In genomic region chr10:90862908-90863514, GRCh38 we compare ENCODE assay signal across 8 cellular contexts. TPM values are rescaled to one million over a fixed set of nuclear protein-coding genes. Genes with fewer than 3 reads are reported as not detected.
DNase-seq lines count a peak whose midpoint lies in the region; ATAC-seq and TF ChIP-seq lines count a peak whose summit lies in the region.

No MANE protein-coding gene starts in this region.

- no peaks in the 10 kb centered on the region for H3F3A ChIP-seq in Loucy (ENCODE audit: low read depth)

- H3K27me3 ChIP-seq in Loucy (ENCODE audit: insufficient read depth, low read length, poor library complexity, severe bottlenecking) (peaks cover 6% of the 10 kb centered on the region), osteoblast (ENCODE audit: insufficient read depth, low read length) (peaks cover 8% of the 10 kb centered on the region)

- ATAC-seq in HG03571 (IDR thresholded peaks at IDR 0.05; ENCODE audit: unreplicated experiment) (no peak), GM18511 (IDR thresholded peaks at IDR 0.05; ENCODE audit: unreplicated experiment) (no peak)

- DNase-seq in ELR (ENCODE audit: low read depth), result peak; percentile 64
- no peak for DNase-seq in coronary artery (ENCODE audit: low spot score)
- DNase-seq in osteoblast (ENCODE audit: insufficient read length, low spot score, missing footprints), result no peak
- no peak for DNase-seq in substantia nigra (lab: John Stamatoyannopoulos, UW)
- no peak for DNase-seq in NCI-H2227 (lab: John Stamatoyannopoulos, UW; ENCODE audit: unreplicated experiment)

- TF ChIP-seq CTCF in Loucy (conservative IDR thresholded peaks at IDR 0.05; ENCODE audit: low read length), result peak; percentile 87
- peak; percentile 33 for TF ChIP-seq CTCF in coronary artery (IDR thresholded peaks at IDR 0.05)
- peak; percentile 88 for TF ChIP-seq CTCF in osteoblast (IDR thresholded peaks at IDR 0.05; ENCODE audit: extremely low read depth, low read depth, low read length)

- no peak overlapping the region for H3K9ac ChIP-seq in Loucy (ENCODE audit: low read depth, low read length, poor library complexity, severe bottlenecking)

- H3K9me3 ChIP-seq in Loucy (ENCODE audit: insufficient read depth, low read depth, low read length) (no peaks in the 10 kb centered on the region), osteoblast (ENCODE audit: low read depth, low read length) (no peaks in the 10 kb centered on the region)

- no peaks in the 10 kb centered on the region for H4K20me1 ChIP-seq in Loucy (ENCODE audit: insufficient read depth, low read length, poor library complexity, severe bottlenecking)
- no peaks in the 10 kb centered on the region for H4K20me1 ChIP-seq in osteoblast (ENCODE audit: insufficient read depth, low read length)

- H3K4me3 ChIP-seq in Loucy (ENCODE audit: low read length, poor library complexity, severe bottlenecking), result no peak overlapping the region
- no peak overlapping the region for H3K4me3 ChIP-seq in coronary artery
- no peak overlapping the region for H3K4me3 ChIP-seq in osteoblast (ENCODE audit: insufficient read depth, low read length)

- no peaks in the 10 kb centered on the region for H3K9me2 ChIP-seq in Loucy (replicated peaks; ENCODE audit: low read depth, low read length)

- H2AFZ ChIP-seq in Loucy (ENCODE audit: low read length) (no peak overlapping the region), osteoblast (ENCODE audit: low read length) (no peak overlapping the region)

- no peaks in the 10 kb centered on the region for H3K36me3 ChIP-seq in Loucy (ENCODE audit: insufficient read depth, low read length)
- H3K36me3 ChIP-seq in osteoblast (ENCODE audit: insufficient read depth, low read length), result no peaks in the 10 kb centered on the region

- no peak overlapping the region for H3K27ac ChIP-seq in coronary artery
- H3K27ac ChIP-seq in osteoblast (ENCODE audit: low read depth, low read length), result no peak overlapping the region
- no peak overlapping the region for H3K27ac ChIP-seq in substantia nigra (ENCODE audit: low read depth, low read length, poor library complexity, severe bottlenecking)

- no peaks in the 10 kb centered on the region for H3K4me1 ChIP-seq in Loucy (ENCODE audit: insufficient read depth, low read length, poor library complexity, severe bottlenecking)
- H3K4me1 ChIP-seq in osteoblast (ENCODE audit: insufficient read depth, low read length), result peaks cover 21% of the 10 kb centered on the region

- no peak overlapping the region for H3K4me2 ChIP-seq in Loucy (ENCODE audit: low read depth, low read length, poor library complexity, severe bottlenecking)
- H3K4me2 ChIP-seq in osteoblast (ENCODE audit: insufficient read depth, low read length), result no peak overlapping the region

- H3K79me2 ChIP-seq in Loucy (ENCODE audit: insufficient read depth, low read length) (no peaks in the 10 kb centered on the region), osteoblast (ENCODE audit: insufficient read depth, low read length) (no peaks in the 10 kb centered on the region)

RNA-seq across cellular contexts. Expression of gene HTR7, which starts 5.2 kb away (rescaled TPM):
- 9.8 and 12.4 TPM in 2 replicates for total RNA-seq in osteoblast

RNA-seq across cellular contexts. Expression of gene RPP30, which starts 8.8 kb away (rescaled TPM):
- 43.1 and 47.1 TPM in 2 replicates for total RNA-seq in osteoblast

RNA-seq across cellular contexts. Expression of gene ANKRD1, which starts 57.9 kb away (rescaled TPM):
- total RNA-seq in osteoblast, result 27.7 and 52.1 TPM in 2 replicates

Comparison
In these comparisons a context has a peak if more than half of its experiments do, and no peak if none do; other contexts are left out.
1. CTCF ChIP-seq: peak in every context shown above with its lines; median percentile 88 in osteoblast; 87 in Loucy; 33 in coronary artery.